In the genomic region with DNA sequence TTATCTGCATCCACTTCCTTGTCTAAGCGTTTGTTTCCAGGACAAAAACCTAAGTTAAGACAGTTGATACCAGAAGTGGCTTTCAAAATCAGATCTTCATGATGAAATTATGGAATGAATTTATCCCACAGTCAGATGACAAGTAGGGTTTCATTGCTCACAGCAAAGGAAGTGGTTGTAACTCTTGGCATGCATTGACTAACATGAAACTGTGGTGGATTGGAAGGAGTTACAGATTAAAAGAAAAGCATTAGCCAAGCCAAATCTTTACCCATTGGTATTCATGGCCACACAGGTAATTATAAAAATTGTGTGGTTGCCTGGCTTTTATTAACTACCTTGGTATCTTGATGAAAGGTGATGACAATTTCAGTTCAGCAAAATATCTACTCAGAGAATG, we compare ENCODE assay signal across 14 cellular contexts.
DNase-seq lines count a peak whose midpoint lies in the region; ATAC-seq and TF ChIP-seq lines count a peak whose summit lies in the region.
"Had no signal": no experiment of that assay in that cellular context is flagged by ENCODE, and none has a peak within 500 bp of the region (broad histone marks: within the 10 kb centered on the region; RNA-seq: fewer than 3 reads in every experiment).

No MANE protein-coding gene starts in this region.

- H3K27me3 ChIP-seq in Karpas-422 (ENCODE audit: low read length) (no peaks in the 10 kb centered on the region), tibial artery (no peaks in the 10 kb centered on the region)

- no peaks in the 10 kb centered on the region for H3K4me1 Mint-ChIP-seq in Calu3 (ENCODE audit: low read depth, unreplicated experiment)
- no peaks in the 10 kb centered on the region for H3K4me1 Mint-ChIP-seq in activated CD4-positive, alpha-beta memory T cell treated with anti-CD3 and anti-CD28 coated beads for 36 hours (ENCODE audit: low read depth)
- H3K4me1 Mint-ChIP-seq: CD4-positive, CD25-positive, alpha-beta regulatory T cell; H9 had no signal

- H3K36me3 Mint-ChIP-seq in Calu3 (ENCODE audit: insufficient read depth, unreplicated experiment): no peaks in the 10 kb centered on the region
- H3K36me3 Mint-ChIP-seq in activated CD4-positive, alpha-beta memory T cell treated with anti-CD3 and anti-CD28 coated beads for 36 hours: no peaks in the 10 kb centered on the region
- H3K36me3 Mint-ChIP-seq: CD4-positive, CD25-positive, alpha-beta regulatory T cell had no signal

- H3K27ac ChIP-seq in SK-N-MC (no peak overlapping the region), Karpas-422 (ENCODE audit: low read length) (no peak overlapping the region), tibial artery (no peak overlapping the region)

- H3K4me2 ChIP-seq in Karpas-422 (ENCODE audit: low read depth, low read length, poor library complexity, severe bottlenecking): no peak overlapping the region

- no peaks in the 10 kb centered on the region for H3K27me3 Mint-ChIP-seq in Calu3 (ENCODE audit: unreplicated experiment)
- H3K27me3 Mint-ChIP-seq in activated CD4-positive, alpha-beta memory T cell treated with anti-CD3 and anti-CD28 coated beads for 36 hours: no peaks in the 10 kb centered on the region
- H3K27me3 Mint-ChIP-seq: CD4-positive, CD25-positive, alpha-beta regulatory T cell had no signal

- POLR2A ChIA-PET in activated CD4-positive, alpha-beta memory T cell treated with anti-CD3 and anti-CD28 coated beads for 36 hours (lab: Charles Lee): no interaction called here

- no TSS peak for BruUV-seq in Calu3 (replicated peaks; lab: Mats Ljungman, UMichigan)

- H2AFZ ChIP-seq in Karpas-422 (ENCODE audit: low read length): no peak overlapping the region

- TF ChIP-seq CTCF in Calu3 (IDR thresholded peaks at IDR 0.05; ENCODE audit: unreplicated experiment) (no peak), epithelial cell of proximal tubule (conservative IDR thresholded peaks at IDR 0.05; ENCODE audit: low read depth, low read length) (no peak), tibial artery (IDR thresholded peaks at IDR 0.05) (no peak)

- no peaks in the 10 kb centered on the region for H3K36me3 ChIP-seq in SK-N-MC (ENCODE audit: insufficient read depth, low read length)
- no peaks in the 10 kb centered on the region for H3K36me3 ChIP-seq in Karpas-422 (ENCODE audit: insufficient read depth, low read length)
- no peaks in the 10 kb centered on the region for H3K36me3 ChIP-seq in tibial artery

- H4K20me1 ChIP-seq in Karpas-422 (ENCODE audit: insufficient read depth, low read depth, low read length): no peaks in the 10 kb centered on the region

- H3K9me3 ChIP-seq in SK-N-MC (ENCODE audit: low read depth, low read length): no peaks in the 10 kb centered on the region
- H3K9me3 ChIP-seq in Karpas-422 (ENCODE audit: low read length): peaks cover 22% of the 10 kb centered on the region
- no peaks in the 10 kb centered on the region for H3K9me3 ChIP-seq in tibial artery

- DNase-seq in Calu3: no peak
- DNase-seq in SK-N-MC (ENCODE audit: low read depth, low spot score): no peak
- peak; percentile 46 for DNase-seq in epithelial cell of proximal tubule (ENCODE audit: low read depth)
- DNase-seq in stromal cell of bone marrow (ENCODE audit: low read depth): peak; percentile 33
- DNase-seq in Karpas-422: no peak
- no peak for DNase-seq in tibial artery
- DNase-seq in activated CD4-positive, alpha-beta memory T cell treated with anti-CD3 and anti-CD28 coated beads for 36 hours: no peak
- DNase-seq: CD4-positive, CD25-positive, alpha-beta regulatory T cell; DMS79; GOT3; H9 had no signal

- peaks cover 6% of the 10 kb centered on the region for H3K9me3 Mint-ChIP-seq in Calu3 (ENCODE audit: low read depth, unreplicated experiment)
- H3K9me3 Mint-ChIP-seq in activated CD4-positive, alpha-beta memory T cell treated with anti-CD3 and anti-CD28 coated beads for 36 hours: peaks cover 34% of the 10 kb centered on the region
- H3K9me3 Mint-ChIP-seq: H9 had no signal

- CTCF ChIA-PET in Calu3 (lab: Charles Lee): no interaction called here
- CTCF ChIA-PET in activated CD4-positive, alpha-beta memory T cell treated with anti-CD3 and anti-CD28 coated beads for 36 hours (lab: Charles Lee): no interaction called here

- no peak for ATAC-seq in GM18909 (IDR thresholded peaks at IDR 0.05; ENCODE audit: poor library complexity, unreplicated experiment)
- ATAC-seq: GM12878, HepG2 had no signal

- intact Hi-C loops in Calu3 (cut with micrococcal nuclease; ENCODE audit: unreplicated experiment): no loop called here
- intact Hi-C loops in tibial artery (cut with DNase I; ENCODE audit: low total_unique reads): no loop called here
- intact Hi-C loops in activated CD4-positive, alpha-beta memory T cell treated with anti-CD3 and anti-CD28 coated beads for 36 hours (cut with micrococcal nuclease): no loop called here

- H3K4me3 Mint-ChIP-seq in Calu3 (ENCODE audit: low read depth, unreplicated experiment): no peak overlapping the region
- no peak overlapping the region for H3K4me3 Mint-ChIP-seq in activated CD4-positive, alpha-beta memory T cell treated with anti-CD3 and anti-CD28 coated beads for 36 hours
- H3K4me3 Mint-ChIP-seq: CD4-positive, CD25-positive, alpha-beta regulatory T cell; H9 had no signal

- peak overlapping the region; percentile 3 for H3K27ac Mint-ChIP-seq in Calu3 (ENCODE audit: unreplicated experiment)
- H3K27ac Mint-ChIP-seq in activated CD4-positive, alpha-beta memory T cell treated with anti-CD3 and anti-CD28 coated beads for 36 hours: no peak overlapping the region
- H3K27ac Mint-ChIP-seq: H9 had no signal

- H3K4me3 ChIP-seq in SK-N-MC: peak overlapping the region; percentile 52
- H3K4me3 ChIP-seq in epithelial cell of proximal tubule (ENCODE audit: low read depth, low read length): no peak overlapping the region
- H3K4me3 ChIP-seq in Karpas-422 (ENCODE audit: low read length): no peak overlapping the region
- H3K4me3 ChIP-seq in tibial artery: no peak overlapping the region
- H3K4me3 ChIP-seq: GM12878 had no signal

- H3K9ac ChIP-seq in SK-N-MC (ENCODE audit: insufficient read length): no peak overlapping the region
- no peak overlapping the region for H3K9ac ChIP-seq in Karpas-422 (ENCODE audit: low read length)

- no peaks in the 10 kb centered on the region for H3K79me2 ChIP-seq in Karpas-422 (ENCODE audit: low read length)

- H3K4me1 ChIP-seq in Karpas-422 (ENCODE audit: low read length) (no peaks in the 10 kb centered on the region), tibial artery (no peaks in the 10 kb centered on the region)

- no peaks in the 10 kb centered on the region for H3K9me2 ChIP-seq in Karpas-422 (replicated peaks; ENCODE audit: insufficient read depth, low read length)

Comparison
In these comparisons a context has a peak if more than half of its experiments do, and no peak if none do; other contexts are left out.
1. DNase-seq: peak in epithelial cell of proximal tubule (single experiment) and stromal cell of bone marrow (single experiment); none in Calu3 (single experiment), SK-N-MC (single experiment), Karpas-422 (single experiment), tibial artery (0 of 2) and activated CD4-positive, alpha-beta memory T cell treated with anti-CD3 and anti-CD28 coated beads for 36 hours (single experiment).